In genomic region chr3:133153382-133153781, GRCh38 we compare ENCODE assay signal across 18 cellular contexts.
"Had no signal": no experiment of that assay in that cellular context is flagged by ENCODE, and none has a peak within 500 bp of the region (broad histone marks: within the 10 kb centered on the region; RNA-seq: fewer than 3 reads in every experiment).

No MANE protein-coding gene starts in this region.

- H3K27ac ChIP-seq: PC-9 had no signal

- DNase-seq: activated CD4-positive, alpha-beta T cell treated with anti-CD3 and anti-CD28 coated beads for 4 hours; activated CD8-positive, alpha-beta memory T cell treated with anti-CD3 and anti-CD28 coated beads, Interleukin-2, amount 50 U/mL, for 4 hours; activated CD8-positive, alpha-beta T cell treated with anti-CD3 and anti-CD28 coated beads for 36 hours; activated gamma-delta T cell treated with Interleukin-2 at 50 U/mL for 16 hours; activated naive CD4-positive, alpha-beta T cell treated with anti-CD3 and anti-CD28 coated beads, Interleukin-2, amount 10 ng/mL, durations not matched to agents 7 days and 5 days; activated naive CD8-positive, alpha-beta T cell treated with anti-CD3 and anti-CD28 coated beads for 36 hours; activated T-cell treated with anti-CD3 and anti-CD28 coated beads, Interleukin-2, amount 50 U/mL, for 72 hours; central memory CD4-positive, alpha-beta T cell; NCI-H1105 treated with DMSO at 0.1 percent for 48 hours; NCI-H1436 treated with DMSO at 0.1 percent for 48 hours; NCI-H187; NCI-H510A treated with DMSO at 0.1 percent for 48 hours; NCI-H69; NK-92 treated with Interleukin-12 subunit alpha and Interleukin-12 subunit beta, amount 100 ng/mL, for 24 hours; PC-9; SHP77 treated with DMSO at 0.1 percent for 48 hours; T-helper 1 cell had no signal

- FAIRE-seq: K562 had no signal
